Comparison of ENCODE assay signal across 23 cellular contexts in the genomic region with DNA sequence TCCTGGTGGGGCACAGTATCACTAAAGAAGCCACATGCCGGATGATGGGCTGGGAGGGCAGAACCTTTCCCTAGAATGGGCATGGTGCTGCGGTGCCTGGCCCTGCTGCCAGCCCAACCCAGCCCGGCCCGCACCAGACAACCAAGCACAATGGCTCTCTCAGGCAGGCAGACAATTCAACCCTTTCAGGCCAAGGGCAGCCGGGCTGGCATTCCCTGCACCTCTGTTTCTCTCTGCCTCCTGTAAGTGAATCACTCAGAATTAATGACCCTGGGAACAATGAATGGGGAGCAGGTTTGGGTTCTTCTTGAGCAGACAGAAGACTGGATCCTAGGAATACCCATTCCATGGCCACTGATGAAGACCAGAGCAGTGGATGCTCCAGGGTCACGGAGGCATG. TPM values are rescaled to one million over a fixed set of nuclear protein-coding genes. Genes with fewer than 3 reads are reported as not detected.
A peak's percentile ranks its signal among the peaks of the same experiment; 100 is the strongest.
DNase-seq lines count a peak whose midpoint lies in the region; ATAC-seq and TF ChIP-seq lines count a peak whose summit lies in the region.
"Had no signal": no experiment of that assay in that cellular context is flagged by ENCODE, and none has a peak within 500 bp of the region (broad histone marks: within the 10 kb centered on the region; RNA-seq: fewer than 3 reads in every experiment).

No MANE protein-coding gene starts in this region.

- CTCF ChIA-PET in Caco-2 (lab: Charles Lee), result interaction anchor here (0.6 kb wide), 1 partner anchor 564 kb away, joined by 4 read pairs; no protein-coding TSS in a partner anchor
- CTCF ChIA-PET in activated CD4-positive, alpha-beta T cell treated with anti-CD3 and anti-CD28 coated beads for 36 hours (lab: Charles Lee), result interaction anchor here (1.5 kb wide), 1 partner anchor 85 kb away, joined by 3 read pairs; no protein-coding TSS in a partner anchor

- no peaks in the 10 kb centered on the region for H3K36me3 Mint-ChIP-seq in Caco-2 (ENCODE audit: insufficient read depth, unreplicated experiment)
- peaks cover 9% of the 10 kb centered on the region for H3K36me3 Mint-ChIP-seq in activated CD4-positive, alpha-beta T cell treated with anti-CD3 and anti-CD28 coated beads for 36 hours (ENCODE audit: low read depth)
- H3K36me3 Mint-ChIP-seq: stimulated activated effector memory CD8-positive, alpha-beta T cell treated with anti-CD3 and anti-CD28 coated beads, Interleukin-12 subunit alpha, Interleukin-12 subunit beta, amount 100 ng/mL, for 72 hours had no signal

- peak in 54 of 56 donors; percentile 8 to 86 (median 56) for DNase-seq in amygdala (lab: John Stamatoyannopoulos, UW)
- DNase-seq in medulla oblongata (ENCODE audit: extremely low spot score), result peak; percentile 92
- peak; percentile 15 to 89 (median 69) for DNase-seq in substantia nigra (lab: John Stamatoyannopoulos, UW)
- DNase-seq in NCI-H1092 treated with DMSO at 0.1 percent for 48 hours (lab: John Stamatoyannopoulos, UW), result no peak
- no peak for DNase-seq in left colon
- no peak for DNase-seq in Caco-2
- no peak for DNase-seq in activated CD4-positive, alpha-beta T cell treated with anti-CD3 and anti-CD28 coated beads for 36 hours
- DNase-seq: activated CD4-positive, alpha-beta T cell treated with anti-CD3 and anti-CD28 coated beads for 48 hours; GOT3; left ventricle myocardium superior; MV-4-11; NCI-H526 treated with DMSO at 0.1 percent for 48 hours; small intestine; stimulated activated CD4-positive, alpha-beta T cell treated with anti-CD3 and anti-CD28 coated beads, Interleukin-1b, Interleukin-23, amount 100 ng/mL, for 48 hours had no signal

- intact Hi-C loops in left colon (cut with DNase I, micrococcal nuclease) (no loop called here), Caco-2 (cut with micrococcal nuclease; ENCODE audit: unreplicated experiment) (no loop called here)
- intact Hi-C loops in activated CD4-positive, alpha-beta T cell treated with anti-CD3 and anti-CD28 coated beads for 36 hours (cut with DNase I, micrococcal nuclease), result no loop called here

- no peaks in the 10 kb centered on the region for H3K9me3 ChIP-seq in esophagus (ENCODE audit: control insufficient read depth in 2 of 2, insufficient read depth in 1 of 2, low read depth in 1 of 2, low read length in 1 of 2)
- H3K9me3 ChIP-seq in Caco-2, result peaks cover 13% of the 10 kb centered on the region; the same call in 1 of the 2 replicates

- H3K27me3 Mint-ChIP-seq in Caco-2 (ENCODE audit: insufficient read depth, unreplicated experiment), result no peaks in the 10 kb centered on the region
- H3K27me3 Mint-ChIP-seq in activated CD4-positive, alpha-beta T cell treated with anti-CD3 and anti-CD28 coated beads for 36 hours, result peaks cover 5% of the 10 kb centered on the region

- H3K27ac Mint-ChIP-seq in Caco-2 (ENCODE audit: unreplicated experiment), result no peak overlapping the region
- no peak overlapping the region for H3K27ac Mint-ChIP-seq in activated CD4-positive, alpha-beta T cell treated with anti-CD3 and anti-CD28 coated beads for 36 hours
- H3K27ac Mint-ChIP-seq: activated naive CD4-positive, alpha-beta T cell treated with anti-CD3 and anti-CD28 coated beads for 36 hours; immature natural killer cell had no signal

- POLR2A ChIA-PET in Caco-2 (lab: Charles Lee), result no interaction called here
- POLR2A ChIA-PET in activated CD4-positive, alpha-beta T cell treated with anti-CD3 and anti-CD28 coated beads for 36 hours (lab: Charles Lee), result no interaction called here

- H3K4me1 Mint-ChIP-seq in Caco-2 (ENCODE audit: low read depth, unreplicated experiment), result peaks cover 6% of the 10 kb centered on the region
- H3K4me1 Mint-ChIP-seq in activated CD4-positive, alpha-beta T cell treated with anti-CD3 and anti-CD28 coated beads for 36 hours, result peaks cover 16% of the 10 kb centered on the region

- BruUV-seq in Caco-2 (replicated peaks; lab: Mats Ljungman, UMichigan), result no TSS peak

- H3K9me3 Mint-ChIP-seq in Caco-2 (ENCODE audit: unreplicated experiment), result peaks cover 33% of the 10 kb centered on the region
- H3K9me3 Mint-ChIP-seq in activated CD4-positive, alpha-beta T cell treated with anti-CD3 and anti-CD28 coated beads for 36 hours (ENCODE audit: low read depth), result peaks cover 25% of the 10 kb centered on the region

- H3K27ac ChIP-seq in esophagus (ENCODE audit: low read depth in 2 of 2, low read length in 1 of 2) (peak overlapping the region; percentile 48 to 91), substantia nigra (ENCODE audit: low read depth, low read length, poor library complexity, severe bottlenecking) (peak overlapping the region; percentile 90)
- H3K27ac ChIP-seq: cardiac muscle cell, KMS-11, SK-N-MC had no signal

- no peak overlapping the region for H3K4me3 Mint-ChIP-seq in Caco-2 (ENCODE audit: unreplicated experiment)
- no peak overlapping the region for H3K4me3 Mint-ChIP-seq in activated CD4-positive, alpha-beta T cell treated with anti-CD3 and anti-CD28 coated beads for 36 hours
- H3K4me3 Mint-ChIP-seq: activated naive CD4-positive, alpha-beta T cell treated with anti-CD3 and anti-CD28 coated beads for 36 hours; immature natural killer cell; neural crest cell; stimulated activated effector memory CD8-positive, alpha-beta T cell treated with anti-CD3 and anti-CD28 coated beads, Interleukin-12 subunit alpha, Interleukin-12 subunit beta, amount 100 ng/mL, for 72 hours had no signal

- no peak for ATAC-seq in left colon
- no peak for ATAC-seq in activated CD4-positive, alpha-beta T cell treated with anti-CD3 and anti-CD28 coated beads for 36 hours
- ATAC-seq: GM12878, left ventricle myocardium superior had no signal

- TF ChIP-seq CTCF in Caco-2 (IDR thresholded peaks at IDR 0.05; ENCODE audit: insufficient read depth in 1 of 2, low read depth in 1 of 2, low read length in 1 of 2, severe bottlenecking in 1 of 2, unreplicated experiment in 1 of 2), result no peak

- H3K27me3 ChIP-seq in esophagus (ENCODE audit: control insufficient read depth in 1 of 2, insufficient read depth in 2 of 2, low read length in 2 of 2) (no peaks in the 10 kb centered on the region), Caco-2 (replicated peaks; ENCODE audit: control insufficient read depth, insufficient read depth, low read length) (no peaks in the 10 kb centered on the region)
- H3K27me3 ChIP-seq: cardiac muscle cell had no signal

- 83 to 91% methylated on average over 6 of the region's 6 CpGs for WGBS in esophagus, 2 donors

- H3K4me1 ChIP-seq in esophagus (ENCODE audit: control insufficient read depth in 2 of 2, insufficient read depth in 2 of 2, low read length in 1 of 2), result peaks cover 4 to 12% of the 10 kb centered on the region in 2 donors
- H3K4me1 ChIP-seq in Caco-2, result no peaks in the 10 kb centered on the region

- H3K4me3 ChIP-seq in esophagus (ENCODE audit: low read depth in 1 of 2, low read length in 2 of 2) (no peak overlapping the region), Caco-2 (ENCODE audit: low read depth, low read length) (no peak overlapping the region)
- H3K4me3 ChIP-seq: cardiac muscle cell, GM12878, SK-N-MC had no signal

- H3K36me3 ChIP-seq in esophagus (ENCODE audit: control insufficient read depth in 2 of 2, insufficient read depth in 2 of 2, low read length in 1 of 2), result no peaks in the 10 kb centered on the region
- H3K36me3 ChIP-seq in Caco-2 (ENCODE audit: control insufficient read depth, insufficient read depth, low read length), result no peaks in the 10 kb centered on the region
- H3K36me3 ChIP-seq: cardiac muscle cell had no signal

RNA-seq across cellular contexts. Expression of gene IFFO2, which starts 41.0 kb away (rescaled TPM):
- polyA plus RNA-seq in esophagus, result 10 to 100 TPM; 28.7 to 51.9 TPM
- 10 to 100 TPM in 1 of 2 donors, 1 to 10 TPM in 1; 5.4 to 14.7 TPM for total RNA-seq in left colon
- 18.7 and 23.7 TPM in 2 replicates for total RNA-seq in Caco-2 (2022)
- 10 to 100 TPM; 48.3 to 62.7 TPM for total RNA-seq in activated CD4-positive, alpha-beta T cell treated with anti-CD3 and anti-CD28 coated beads for 36 hours

Comparison
In these comparisons a context has a peak if more than half of its experiments do, and no peak if none do; other contexts are left out.
1. DNase-seq: peak in amygdala (54 of 56), medulla oblongata (single experiment) and substantia nigra (49 of 49); none in NCI-H1092 treated with DMSO at 0.1 percent for 48 hours (single experiment), left colon (0 of 2), Caco-2 (0 of 2) and activated CD4-positive, alpha-beta T cell treated with anti-CD3 and anti-CD28 coated beads for 36 hours (single experiment).